In the genomic region with DNA sequence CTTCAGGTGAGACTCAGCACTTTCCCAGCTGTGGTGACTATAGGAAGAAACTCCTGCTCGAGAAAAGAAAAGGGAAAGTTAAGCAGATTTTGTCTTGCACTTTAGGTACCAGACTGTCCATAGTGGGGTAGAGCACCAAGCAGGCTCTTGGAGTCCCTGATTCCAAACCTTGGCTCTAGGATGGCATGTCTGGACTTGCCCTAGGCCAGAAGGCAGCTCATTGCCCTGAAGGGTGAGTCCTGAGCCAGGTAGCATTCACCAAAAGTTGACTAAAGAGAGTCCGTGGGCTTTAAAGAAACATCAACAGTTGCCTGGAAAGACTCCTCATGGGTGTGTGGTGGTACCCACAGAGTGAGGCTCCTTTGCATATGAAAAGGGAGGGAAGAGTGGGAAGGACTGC, we compare ENCODE assay signal across 1 cellular context.
TF ChIP-seq lines count a peak whose summit lies in the region.

No MANE protein-coding gene starts in this region.

TF ChIP-seq in H1, 55 proteins besides CTCF, POLR2A, EP300 and RAD21:
- no peak for TF ChIP-seq SP1 (IDR thresholded peaks at IDR 0.05; ENCODE audit: low read depth, low read length)
